ENCODE assay signal across 16 cellular contexts in genomic region chr4:186939766-186940165, GRCh38.
"Had no signal": no experiment of that assay in that cellular context is flagged by ENCODE, and none has a peak within 500 bp of the region (broad histone marks: within the 10 kb centered on the region; RNA-seq: fewer than 3 reads in every experiment).

No MANE protein-coding gene starts in this region.

- DNase-seq: activated naive CD4-positive, alpha-beta T cell treated with anti-CD3 and anti-CD28 coated beads, Interleukin-2, amount 50 U/mL, for 16 hours; central memory CD4-positive, alpha-beta T cell; cortex of kidney; effector CD8-positive, alpha-beta T cell; gastrocnemius medialis; heart right ventricle; islet precursor cell; left ventricle myocardium inferior; occipital lobe; right cardiac atrium; small intestine had no signal

- H3K4me1 ChIP-seq: gastrocnemius medialis had no signal

- H3K27ac Mint-ChIP-seq: activated T-helper 2 cell treated with anti-CD3 and anti-CD28 coated beads, Interferon-gamma antibody, Interleukin-2, Interleukin-4, amounts not matched to agents 10 μg/mL and 5 μg/mL and 100 μg/mL, durations not matched to agents 14 hours and 24 hours and 36 hours; memory B cell; natural killer cell treated with Interleukin-12 subunit alpha and Interleukin-12 subunit beta and Interleukin-15 and Interleukin-18, amount 100 ng/mL, for 72 hours; progenitor cell of endocrine pancreas had no signal

- H3K36me3 ChIP-seq: gastrocnemius medialis, heart right ventricle, left ventricle myocardium inferior had no signal

- H3K27ac ChIP-seq: gastrocnemius medialis, heart right ventricle, left ventricle myocardium inferior had no signal

- H3K9me3 ChIP-seq: gastrocnemius medialis, heart right ventricle, left ventricle myocardium inferior had no signal

- H3K4me3 Mint-ChIP-seq: memory B cell; natural killer cell treated with Interleukin-12 subunit alpha and Interleukin-12 subunit beta and Interleukin-15 and Interleukin-18, amount 100 ng/mL, for 72 hours had no signal

- H3K4me3 ChIP-seq: gastrocnemius medialis, heart right ventricle, left ventricle myocardium inferior had no signal

- H3K36me3 Mint-ChIP-seq: memory B cell had no signal

- H3K4me1 Mint-ChIP-seq: memory B cell had no signal

- ATAC-seq: activated CD4-positive, CD25-positive, alpha-beta regulatory T cell treated with anti-CD3 and anti-CD28 coated beads, Interleukin-2, amount 50 U/mL, for 24 hours; gastrocnemius medialis; heart right ventricle; natural killer cell treated with Interleukin-12 subunit alpha and Interleukin-12 subunit beta and Interleukin-15 and Interleukin-18, amount 100 ng/mL, for 72 hours; right cardiac atrium had no signal

- H3K27me3 Mint-ChIP-seq: memory B cell; natural killer cell treated with Interleukin-12 subunit alpha and Interleukin-12 subunit beta and Interleukin-15 and Interleukin-18, amount 100 ng/mL, for 72 hours had no signal

- H3K27me3 ChIP-seq: gastrocnemius medialis, heart right ventricle had no signal
